In genomic region chr20:21074605-21075336, GRCh38 we compare ENCODE assay signal across 12 cellular contexts. TPM values are rescaled to one million over a fixed set of nuclear protein-coding genes. Genes with fewer than 3 reads are reported as not detected.
DNase-seq lines count a peak whose midpoint lies in the region; ATAC-seq, FAIRE-seq and TF ChIP-seq lines count a peak whose summit lies in the region.
"Had no signal": no experiment of that assay in that cellular context is flagged by ENCODE, and none has a peak within 500 bp of the region (broad histone marks: within the 10 kb centered on the region; RNA-seq: fewer than 3 reads in every experiment).

No MANE protein-coding gene starts in this region.

- H3K9me3 ChIP-seq in upper lobe of right lung, result no peaks in the 10 kb centered on the region
- H3K9me3 ChIP-seq in T-helper 17 cell (ENCODE audit: control insufficient read depth, low read length, poor library complexity, severe bottlenecking), result no peaks in the 10 kb centered on the region

- H3K27ac ChIP-seq in upper lobe of right lung, result no peak overlapping the region

- H3K4me3 Mint-ChIP-seq in T-helper 17 cell, result no peak overlapping the region
- H3K4me3 Mint-ChIP-seq: activated B cell treated with CpG ODN at 0.5 μM for 24 hours; dendritic cell treated with granulocyte-macrophage colony-stimulating factor and Interleukin-4, amounts not matched to agents 40 ng/mL and 50 ng/mL, for 4 days had no signal

- no peaks in the 10 kb centered on the region for H3K4me1 ChIP-seq in upper lobe of right lung

- intact Hi-C loops in upper lobe of right lung (cut with DNase I), result no loop called here

- no peaks in the 10 kb centered on the region for H3K36me3 Mint-ChIP-seq in T-helper 17 cell (ENCODE audit: low read depth)

- no peaks in the 10 kb centered on the region for H3K36me3 ChIP-seq in upper lobe of right lung

- H3K4me3 ChIP-seq in upper lobe of right lung, result no peak overlapping the region

- no peaks in the 10 kb centered on the region for H3K4me1 Mint-ChIP-seq in T-helper 17 cell
- H3K4me1 Mint-ChIP-seq: activated B cell treated with CpG ODN at 0.5 μM for 24 hours had no signal

- DNase-seq in ACHN, result peak; percentile 83
- DNase-seq in GM19239 (ENCODE audit: insufficient read length, low spot score), result peak; percentile 25
- DNase-seq in NCI-H2029 treated with DMSO at 0.1 percent for 48 hours (lab: John Stamatoyannopoulos, UW), result peak; percentile 12
- no peak for DNase-seq in upper lobe of right lung
- no peak for DNase-seq in GM03348 (ENCODE audit: low spot score)
- DNase-seq in T-helper 17 cell, result no peak
- no peak for DNase-seq in COR-L47 (lab: John Stamatoyannopoulos, UW)
- DNase-seq: activated B cell treated with CpG ODN at 0.5 μM for 24 hours; IMR-90; stimulated activated CD4-positive, alpha-beta T cell treated with anti-CD3 and anti-CD28 coated beads, Interleukin-4, amount 100 ng/mL, for 24 hours had no signal

- H3K27me3 Mint-ChIP-seq in T-helper 17 cell, result peaks cover 28% of the 10 kb centered on the region

- peak; percentile 91 for FAIRE-seq in GM19239 (lab: Jason Lieb, UNC)

- H3K27me3 ChIP-seq in upper lobe of right lung, result peaks cover 1% of the 10 kb centered on the region

- ATAC-seq in HG02938 (IDR thresholded peaks at IDR 0.05; ENCODE audit: unreplicated experiment), result peak; percentile 99
- no peak for ATAC-seq in upper lobe of right lung
- no peak for ATAC-seq in T-helper 17 cell

- H3K27ac Mint-ChIP-seq in T-helper 17 cell, result no peak overlapping the region
- H3K27ac Mint-ChIP-seq: activated B cell treated with CpG ODN at 0.5 μM for 24 hours; dendritic cell treated with granulocyte-macrophage colony-stimulating factor and Interleukin-4, amounts not matched to agents 40 ng/mL and 50 ng/mL, for 4 days had no signal

- in situ Hi-C loops in ACHN (cut with HindIII; ENCODE audit: low pct_ligation_motif_present, low pct_unique_long_range_greater_than_20kb, low sequenced_read_pairs), result no loop called here

- TF ChIP-seq CTCF in upper lobe of right lung (IDR thresholded peaks at IDR 0.05), result no peak

RNA-seq across cellular contexts. Expression of gene LINC00237, which starts 31.4 kb away (rescaled TPM):
- total RNA-seq in upper lobe of right lung, result not detected
- not detected for total RNA-seq in T-helper 17 cell
- total RNA-seq: activated B cell treated with CpG ODN at 0.5 μM for 24 hours, IMR-90 had no signal

RNA-seq across cellular contexts. Expression of gene KIZ, which starts 51.1 kb away (rescaled TPM):
- 16.2 TPM for total RNA-seq in upper lobe of right lung
- 10 to 100 TPM; 23.0 to 26.9 TPM for total RNA-seq in T-helper 17 cell

Comparison
In these comparisons a context has a peak if more than half of its experiments do, and no peak if none do; other contexts are left out.
1. DNase-seq: peak in ACHN (single experiment), GM19239 (single experiment) and NCI-H2029 treated with DMSO at 0.1 percent for 48 hours (single experiment); none in upper lobe of right lung (single experiment), GM03348 (single experiment), T-helper 17 cell (0 of 3) and COR-L47 (single experiment).